1 cellular context compared by ENCODE assay signal in genomic region chr3:13461169-13462124, GRCh38.
TF ChIP-seq lines count a peak whose summit lies in the region.

No MANE protein-coding gene starts in this region.

TF ChIP-seq in HepG2, 621 proteins besides CTCF, POLR2A, EP300 and RAD21 (continued from another document and continues in another):
- TF ChIP-seq ZNF589 (CRISPR knock-in tag; conservative IDR thresholded peaks at IDR 0.05) (no peak; the same call in 1 of the 2 replicates), YY1 (IDR thresholded peaks at IDR 0.05; ENCODE audit: insufficient read depth, insufficient replicate concordance, low read depth, low read length) (peak; percentile 72), ZNF546 (CRISPR knock-in tag; conservative IDR thresholded peaks at IDR 0.05) (no peak), IRF2 (CRISPR knock-in tag; IDR thresholded peaks at IDR 0.05) (peak; percentile 90), ETV6 (CRISPR knock-in tag; conservative IDR thresholded peaks at IDR 0.05) (peak; percentile 85; the same call in 1 of the 2 replicates), MNT (IDR thresholded peaks at IDR 0.05) (peak; percentile 91), PPARG (CRISPR knock-in tag; conservative IDR thresholded peaks at IDR 0.05) (peak; percentile 40; the same call in 1 of the 2 replicates), ATF1 (CRISPR knock-in tag; IDR thresholded peaks at IDR 0.05) (no peak), HMGXB4 (CRISPR knock-in tag; IDR thresholded peaks at IDR 0.05; ENCODE audit: borderline replicate concordance in 1 of 2, low read depth in 1 of 2) (peak; percentile 93 to 99), ZSCAN21 (CRISPR knock-in tag; IDR thresholded peaks at IDR 0.05; ENCODE audit: borderline replicate concordance) (peak; percentile 73; the same call in 1 of the 2 replicates), ZKSCAN5 (CRISPR knock-in tag; IDR thresholded peaks at IDR 0.05) (no peak), ZNF607 (CRISPR knock-in tag; IDR thresholded peaks at IDR 0.05; ENCODE audit: borderline replicate concordance) (peak; percentile 82; the same call in 1 of the 2 replicates), KLF12 (CRISPR knock-in tag; IDR thresholded peaks at IDR 0.05; ENCODE audit: borderline replicate concordance) (peak; percentile 17; the same call in 1 of the 2 replicates), HNF1A (IDR thresholded peaks at IDR 0.05; ENCODE audit: low read depth) (0 out of 2 replicates have a peak, but pooled peaks have one; percentile 26), HNF1A (CRISPR knock-in tag; IDR thresholded peaks at IDR 0.05; ENCODE audit: borderline replicate concordance) (no peak), ATF6 (CRISPR knock-in tag; conservative IDR thresholded peaks at IDR 0.05) (0 out of 2 replicates have a peak, but pooled peaks have one; percentile 60), RXRB (CRISPR knock-in tag; IDR thresholded peaks at IDR 0.05; ENCODE audit: borderline replicate concordance) (peak; percentile 83), ZNF431 (CRISPR knock-in tag; IDR thresholded peaks at IDR 0.05; ENCODE audit: borderline replicate concordance, low read depth) (peak; percentile 91), HNF4A (CRISPR knock-in tag; IDR thresholded peaks at IDR 0.05) (peak; percentile 18; the same call in 1 of the 2 replicates), SMYD3 (CRISPR knock-in tag; IDR thresholded peaks at IDR 0.05) (peak; percentile 75; the same call in 1 of the 2 replicates), ZBTB7B (CRISPR knock-in tag; IDR thresholded peaks at IDR 0.05) (peak; percentile 95), HDAC1 (CRISPR knock-in tag; IDR thresholded peaks at IDR 0.05) (peak; percentile 75; the same call in 1 of the 2 replicates), SAP130 (CRISPR knock-in tag; IDR thresholded peaks at IDR 0.05; ENCODE audit: low read depth) (peak; percentile 82), HBP1 (CRISPR knock-in tag; IDR thresholded peaks at IDR 0.05; ENCODE audit: low read depth) (peak; percentile 58; the same call in 1 of the 2 replicates), BORCS8-MEF2B (CRISPR knock-in tag; IDR thresholded peaks at IDR 0.05) (peak; percentile 90), PLSCR1 (CRISPR knock-in tag; IDR thresholded peaks at IDR 0.05; ENCODE audit: borderline replicate concordance) (no peak), ARID5B (CRISPR knock-in tag; IDR thresholded peaks at IDR 0.05) (peak; percentile 83), ZNF513 (CRISPR knock-in tag; conservative IDR thresholded peaks at IDR 0.05) (no peak), FOXC1 (CRISPR knock-in tag; IDR thresholded peaks at IDR 0.05; ENCODE audit: borderline replicate concordance) (peak; percentile 75; the same call in 1 of the 2 replicates), FOXK2 (IDR thresholded peaks at IDR 0.05) (no peak), FOXA3 (CRISPR knock-in tag; IDR thresholded peaks at IDR 0.05) (peak; percentile 76), ZNF660 (CRISPR knock-in tag; IDR thresholded peaks at IDR 0.05; ENCODE audit: borderline replicate concordance, low read depth) (no peak), GATA4 (IDR thresholded peaks at IDR 0.05; ENCODE audit: borderline replicate concordance, low read depth) (no peak), PBX3 (CRISPR knock-in tag; IDR thresholded peaks at IDR 0.05; ENCODE audit: borderline replicate concordance) (no peak), ZFY (CRISPR knock-in tag; IDR thresholded peaks at IDR 0.05) (peak; percentile 76), ATF3 (CRISPR knock-in tag; IDR thresholded peaks at IDR 0.05) (peak; percentile 49; the same call in 1 of the 2 replicates), DDIT3 (CRISPR knock-in tag; IDR thresholded peaks at IDR 0.05) (0 out of 2 replicates have a peak, but pooled peaks have one; percentile 27)
